18 cellular contexts compared by ENCODE assay signal in genomic region chr10:94052901-94053638, GRCh38. TPM values are rescaled to one million over a fixed set of nuclear protein-coding genes. Genes with fewer than 3 reads are reported as not detected.
DNase-seq lines count a peak whose midpoint lies in the region; ATAC-seq, FAIRE-seq and TF ChIP-seq lines count a peak whose summit lies in the region.
"Had no signal": no experiment of that assay in that cellular context is flagged by ENCODE, and none has a peak within 500 bp of the region (broad histone marks: within the 10 kb centered on the region; RNA-seq: fewer than 3 reads in every experiment).

No MANE protein-coding gene starts in this region.

- DNase-seq in BJ (ENCODE audit: low read depth) = peak; percentile 81
- DNase-seq in HFFc6 = peak; percentile 43
- no peak for DNase-seq in substantia nigra (lab: John Stamatoyannopoulos, UW)
- DNase-seq in Peyer's patch = no peak
- DNase-seq in testis = no peak
- DNase-seq: COR-L47, DMS53, KBM-7, NCI-H1048, NCI-H146, PC-3, SK-N-SH had no signal

- peaks cover 20% of the 10 kb centered on the region for H3K4me1 ChIP-seq in skeletal muscle satellite cell (ENCODE audit: control insufficient read depth, insufficient read depth, low read length)
- H3K4me1 ChIP-seq in Peyer's patch = no peaks in the 10 kb centered on the region
- H3K4me1 ChIP-seq in testis = no peaks in the 10 kb centered on the region

- peak overlapping the region; percentile 63 for H3K27ac Mint-ChIP-seq in HFFc6

- CTCF ChIA-PET in BJ (lab: Yijun Ruan, JAX) = interaction anchor here (0.6 to 1.3 kb wide), 6 partner anchors 16 to 357 kb away, joined by 3 read pairs; no protein-coding TSS in a partner anchor

- H3K27ac ChIP-seq in substantia nigra (ENCODE audit: low read depth, low read length, poor library complexity, severe bottlenecking) (no peak overlapping the region), Peyer's patch (no peak overlapping the region), testis (no peak overlapping the region)
- H3K27ac ChIP-seq: C4-2B had no signal

- no peaks in the 10 kb centered on the region for H3K9me3 ChIP-seq in skeletal muscle satellite cell (replicated peaks; ENCODE audit: low read length)
- H3K9me3 ChIP-seq in Peyer's patch = no peaks in the 10 kb centered on the region
- H3K9me3 ChIP-seq in testis = no peaks in the 10 kb centered on the region
- H3K9me3 ChIP-seq: SK-N-SH had no signal

- TF ChIP-seq POLR2A in Peyer's patch (IDR thresholded peaks at IDR 0.05) (no peak), testis (IDR thresholded peaks at IDR 0.05) (no peak)

- H3K4me3 ChIP-seq in BJ (ENCODE audit: low read depth, low read length) (no peak overlapping the region), skeletal muscle satellite cell (ENCODE audit: low read length) (no peak overlapping the region), Peyer's patch (no peak overlapping the region), testis (no peak overlapping the region)

- intact Hi-C loops in testis (cut with DNase I; ENCODE audit: low total_unique reads) = no loop called here

- TF ChIP-seq CTCF in BJ (IDR thresholded peaks at IDR 0.05; ENCODE audit: insufficient read depth, low read depth, low read length) (peak; percentile 16; the same call in 1 of the 2 replicates), HFFc6 (IDR thresholded peaks at IDR 0.05) (no peak), Peyer's patch (IDR thresholded peaks at IDR 0.05) (no peak), testis (IDR thresholded peaks at IDR 0.05) (no peak)

- H3K9ac ChIP-seq in skeletal muscle satellite cell (ENCODE audit: low read depth, low read length) = no peak overlapping the region
- H3K9ac ChIP-seq: SK-N-SH had no signal

- no peaks in the 10 kb centered on the region for H3K9me3 Mint-ChIP-seq in HFFc6

- 85 to 92% methylated on average over 9 of the region's 9 CpGs for WGBS in testis, 2 donors

- H3K4me2 ChIP-seq in skeletal muscle satellite cell (ENCODE audit: low read length) = peak overlapping the region; percentile 6
- H3K4me2 ChIP-seq: SK-N-SH had no signal

- H3K27me3 ChIP-seq in BJ (ENCODE audit: control insufficient read depth, insufficient read depth, low read length) = no peaks in the 10 kb centered on the region
- H3K27me3 ChIP-seq in skeletal muscle satellite cell (ENCODE audit: control insufficient read depth, insufficient read depth, low read length) = no peaks in the 10 kb centered on the region
- no peaks in the 10 kb centered on the region for H3K27me3 ChIP-seq in Peyer's patch
- H3K27me3 ChIP-seq in testis = no peaks in the 10 kb centered on the region

- POLR2A ChIA-PET in BJ (lab: Charles Lee) = interaction anchor here (0.6 kb wide), 1 partner anchor 190 kb away, joined by 3 read pairs; no protein-coding TSS in a partner anchor

- peak; percentile 12 for FAIRE-seq in endometrium (lab: Jason Lieb, UNC)
- FAIRE-seq: GM12892, H1 had no signal

- peaks cover 6% of the 10 kb centered on the region for H3K27me3 Mint-ChIP-seq in HFFc6 (ENCODE audit: insufficient read depth)

- no peaks in the 10 kb centered on the region for H3K36me3 Mint-ChIP-seq in HFFc6 (ENCODE audit: low read depth)

- no peak for ATAC-seq in GM21381 (IDR thresholded peaks at IDR 0.05; ENCODE audit: unreplicated experiment)
- ATAC-seq: PC-3 had no signal

- H3K36me3 ChIP-seq in BJ (ENCODE audit: control insufficient read depth, insufficient read depth, low read length) (no peaks in the 10 kb centered on the region), skeletal muscle satellite cell (ENCODE audit: insufficient read depth, low read length) (no peaks in the 10 kb centered on the region), Peyer's patch (no peaks in the 10 kb centered on the region), testis (ENCODE audit: low read depth, missing control alignments) (no peaks in the 10 kb centered on the region)

- H3K4me3 Mint-ChIP-seq in HFFc6 = peak overlapping the region; percentile 43

- peaks cover 21% of the 10 kb centered on the region for H3K4me1 Mint-ChIP-seq in HFFc6 (ENCODE audit: low read depth)

RNA-seq across cellular contexts. Expression of gene PLCE1, which starts 59.3 kb away (rescaled TPM):
- polyA plus RNA-seq in BJ (2011; rRNA removed) (3.3 and 3.7 TPM in 2 replicates), testis (ENCODE audit: insufficient read depth, low read depth, low replicate concordance) (4.2 TPM)
- 6.9 and 9.6 TPM in 2 replicates for polyA minus RNA-seq in BJ (2011; rRNA and poly(A)+ RNA removed)
- under 1 TPM; 0.41 to 0.74 (median 0.47) TPM for total RNA-seq in HFFc6 (2021; fragmentation: NEBNext Ultra II Directional; extraction: Animal tissue kit (Norgen Biotek cat#: 25700))
- 1.5 and 2.6 TPM in 2 replicates for total RNA-seq in skeletal muscle satellite cell (2012; rRNA removed)
- total RNA-seq in Peyer's patch (10 to 100 TPM; 15.4 to 42.9 (median 33.5) TPM), testis (1 to 10 TPM; 6.7 to 8.2 TPM)

Comparison
In these comparisons a context has a peak if more than half of its experiments do, and no peak if none do; other contexts are left out.
1. DNase-seq: peak in BJ (single experiment) and HFFc6 (single experiment); none in substantia nigra (0 of 49), Peyer's patch (0 of 3) and testis (single experiment).
2. RNA of gene PLCE1, which starts 59.3 kb away (total RNA-seq): 15.4 to 42.9 TPM in Peyer's patch and 6.7 to 8.2 TPM in testis; 0.41 to 0.74 TPM in HFFc6; every median in the first group is over 4 times any median in the second.